Comparison of ENCODE assay signal across 18 cellular contexts in genomic region chr20:21433329-21433890, GRCh38. TPM values are rescaled to one million over a fixed set of nuclear protein-coding genes. Genes with fewer than 3 reads are reported as not detected.
A peak's percentile ranks its signal among the peaks of the same experiment; 100 is the strongest.
DNase-seq lines count a peak whose midpoint lies in the region; TF ChIP-seq lines count a peak whose summit lies in the region.
"Had no signal": no experiment of that assay in that cellular context is flagged by ENCODE, and none has a peak within 500 bp of the region (broad histone marks: within the 10 kb centered on the region; RNA-seq: fewer than 3 reads in every experiment).

No MANE protein-coding gene starts in this region.

- peak overlapping the region; percentile 20; the same call in 1 of the 2 replicates for H3K27ac ChIP-seq in GM23248
- H3K27ac ChIP-seq: adrenal gland, transverse colon had no signal

- H3K9me2 ChIP-seq in GM23248 (ENCODE audit: insufficient read depth) = no peaks in the 10 kb centered on the region

- 53% methylated on average over 2 of the region's 2 CpGs for WGBS in GM23248 (ENCODE audit: low coverage in 1 of 2, low lambda C conversion rate in 2 of 2, missing lambda C conversion rate in 2 of 2), 2 experiments

- no peak overlapping the region for H3K9ac ChIP-seq in GM23248

- H3K4me1 ChIP-seq in GM23248 (ENCODE audit: insufficient read depth) = peaks cover 33% of the 10 kb centered on the region
- H3K4me1 ChIP-seq: adrenal gland, transverse colon had no signal

- H3K4me3 ChIP-seq in GM23248 (no peak overlapping the region), cardiac fibroblast (replicated peaks in 1 of 2; ENCODE audit: low read depth in 2 of 2, low read length in 2 of 2) (no peak overlapping the region), skeletal muscle cell (ENCODE audit: low read depth, low read length) (no peak overlapping the region)
- H3K4me3 ChIP-seq: adrenal gland, transverse colon had no signal

- in situ Hi-C loops in GM23248 (cut with MboI) = no loop called here
- in situ Hi-C loops in G401 (cut with HindIII; ENCODE audit: low sequenced_read_pairs) = no loop called here

- no peaks in the 10 kb centered on the region for H4K20me1 ChIP-seq in GM23248 (ENCODE audit: insufficient read depth)

- no peak for TF ChIP-seq CTCF in cardiac fibroblast (IDR thresholded peaks at IDR 0.05; ENCODE audit: low read depth, low read length)

- H2AFZ ChIP-seq in GM23248 = no peak overlapping the region

- no peaks in the 10 kb centered on the region for H3K9me3 ChIP-seq in GM23248 (ENCODE audit: low read depth)
- H3K9me3 ChIP-seq: adrenal gland, transverse colon had no signal

- H3K79me2 ChIP-seq in GM23248 (ENCODE audit: insufficient read depth) = no peaks in the 10 kb centered on the region

- peaks cover 16% of the 10 kb centered on the region for H3F3A ChIP-seq in GM23248 (ENCODE audit: insufficient read depth)

- DNase-seq in GM23248 (peak; percentile 68), NCI-H69 (lab: John Stamatoyannopoulos, UW) (peak; percentile 6), cardiac fibroblast (ENCODE audit: low read depth in 2 of 2) (peak; percentile 14 to 62), skeletal muscle cell (ENCODE audit: low read depth) (peak; percentile 13), NCI-H1436 (lab: John Stamatoyannopoulos, UW) (no peak), G401 (ENCODE audit: low spot score) (no peak)
- DNase-seq in activated CD4-positive, CD25-positive, alpha-beta regulatory T cell (lab: John Stamatoyannopoulos, UW) = no peak
- DNase-seq: activated B cell treated with CpG ODN at 0.5 μM for 24 hours; activated CD8-positive, alpha-beta memory T cell treated with anti-CD3 and anti-CD28 coated beads for 24 hours; adrenal gland; CD4-positive, CD25-positive, alpha-beta regulatory T cell; DMS79; naive B cell; NCI-H1694 treated with DMSO at 0.1 percent for 48 hours; NCI-H524; transverse colon had no signal

- no peaks in the 10 kb centered on the region for H3K36me3 ChIP-seq in GM23248 (ENCODE audit: low read depth)
- H3K36me3 ChIP-seq: adrenal gland, transverse colon had no signal

- no peaks in the 10 kb centered on the region for H3K27me3 ChIP-seq in GM23248 (replicated peaks; ENCODE audit: insufficient read depth)

- no peak overlapping the region for H3K4me2 ChIP-seq in GM23248 (ENCODE audit: unreplicated experiment)

RNA-seq across cellular contexts. Expression of gene NKX2-4, which starts 36.1 kb away (rescaled TPM):
- total RNA-seq in GM23248 (2014; rRNA removed; shearing (Covaris generic)) = not detected in 2 replicates
- polyA plus RNA-seq in GM23248 (2016; fragmentation: Nextera tagmentation; extraction: Ambion mirVana) = not detected in 2 replicates
- not detected in 2 replicates for total RNA-seq in G401 (2014; rRNA removed; shearing (Covaris generic))
- total RNA-seq: activated B cell treated with CpG ODN at 0.5 μM for 24 hours; CD4-positive, CD25-positive, alpha-beta regulatory T cell; glomerular endothelial cell; lung microvascular endothelial cell; transverse colon had no signal
- polyA plus RNA-seq: adrenal gland; CD4-positive, CD25-positive, alpha-beta regulatory T cell had no signal

Comparison
In these comparisons a context has a peak if more than half of its experiments do, and no peak if none do; other contexts are left out.
1. DNase-seq: peak in GM23248 (single experiment), NCI-H69 (single experiment), cardiac fibroblast (2 of 2) and skeletal muscle cell (single experiment); none in NCI-H1436 (single experiment), activated CD4-positive, CD25-positive, alpha-beta regulatory T cell (0 of 4) and G401 (single experiment).